26 cellular contexts compared by ENCODE assay signal in genomic region chr22:19674129-19674928, GRCh38. TPM values are rescaled to one million over a fixed set of nuclear protein-coding genes. Genes with fewer than 3 reads are reported as not detected.
DNase-seq lines count a peak whose midpoint lies in the region; TF ChIP-seq lines count a peak whose summit lies in the region.
"Had no signal": no experiment of that assay in that cellular context is flagged by ENCODE, and none has a peak within 500 bp of the region (broad histone marks: within the 10 kb centered on the region; RNA-seq: fewer than 3 reads in every experiment).

No MANE protein-coding gene starts in this region.

- intact Hi-C loops in tibial artery (cut with DNase I; ENCODE audit: low total_unique reads): no loop called here
- intact Hi-C loops in adrenal gland (cut with DNase I): no loop called here

- H3K4me3 ChIP-seq in fibroblast of mammary gland (ENCODE audit: control insufficient read depth, low read depth, low read length): no peak overlapping the region
- no peak overlapping the region for H3K4me3 ChIP-seq in thymus (ENCODE audit: low read length)
- H3K4me3 ChIP-seq in tibial artery: no peak overlapping the region
- H3K4me3 ChIP-seq in adrenal gland: no peak overlapping the region
- H3K4me3 ChIP-seq: A549, cardiac muscle cell, left ventricle myocardium inferior, thyroid gland had no signal

- POLR2A ChIA-PET in HEK293T (lab: Yijun Ruan, JAX): no interaction called here

- 88% methylated on average over 11 of the region's 11 CpGs for WGBS in thymus
- WGBS in adrenal gland, 4 donors: 71 to 80% (median 76%) methylated on average over 10 to 11 of the region's 11 CpGs

- H3K27me3 ChIP-seq in thymus (ENCODE audit: control insufficient read depth, insufficient read depth): no peaks in the 10 kb centered on the region
- H3K27me3 ChIP-seq in tibial artery: no peaks in the 10 kb centered on the region
- no peaks in the 10 kb centered on the region for H3K27me3 ChIP-seq in adrenal gland
- H3K27me3 ChIP-seq: cardiac muscle cell, thyroid gland had no signal

- DNase-seq in activated CD8-positive, alpha-beta memory T cell treated with anti-CD3 and anti-CD28 coated beads for 24 hours: peak; percentile 15
- no peak for DNase-seq in activated CD8-positive, alpha-beta memory T cell treated with anti-CD3 and anti-CD28 coated beads, Interleukin-2, amount 50 U/mL, for 4 hours
- DNase-seq in NCI-H446 (lab: John Stamatoyannopoulos, UW) (peak; percentile 86 to 93), fibroblast of mammary gland (ENCODE audit: low read depth) (peak; percentile 21), tibial artery (no peak), HEK293T (ENCODE audit: extremely low spot score) (no peak), adrenal gland (no peak)
- DNase-seq: activated B cell treated with CpG ODN at 0.5 μM for 24 hours; activated CD4-positive, alpha-beta memory T cell treated with anti-CD3 and anti-CD28 coated beads for 36 hours; activated effector memory CD4-positive, alpha-beta T cell treated with Interleukin-2 at 50 U/mL for 16 hours; AML-193; aorta; CD4-positive, alpha-beta memory T cell; dermis blood vessel endothelial cell; DMS153; islet precursor cell; left ventricle myocardium inferior; naive thymus-derived CD4-positive, alpha-beta T cell; NCI-H2171; nucleus accumbens; stimulated activated naive CD8-positive, alpha-beta T cell treated with anti-CD3 and anti-CD28 coated beads, Interleukin-15, amount 100 ng/mL, for 72 hours; thyroid gland had no signal

- H3K9me3 ChIP-seq in thymus (ENCODE audit: control insufficient read depth): no peaks in the 10 kb centered on the region
- peaks cover 0 to 3% (median 0%) of the 10 kb centered on the region in 3 donors for H3K9me3 ChIP-seq in tibial artery
- no peaks in the 10 kb centered on the region for H3K9me3 ChIP-seq in adrenal gland (replicated peaks in 1 of 3)
- H3K9me3 ChIP-seq: A549, thyroid gland had no signal

- CTCF ChIA-PET in HEK293T (lab: Yijun Ruan, JAX): interaction anchor here (1.3 kb wide), 1 partner anchor 49 kb away, joined by 3 read pairs; the partner anchor contains the start of gene GP1BB

- H3K27ac ChIP-seq in thymus (ENCODE audit: low read depth) (peak overlapping the region; percentile 43), tibial artery (no peak overlapping the region), adrenal gland (no peak overlapping the region)
- H3K27ac ChIP-seq: A549, cardiac muscle cell, left ventricle myocardium inferior, thyroid gland had no signal

- no peak for TF ChIP-seq POLR2A in adrenal gland (IDR thresholded peaks at IDR 0.05)

- TF ChIP-seq CTCF in fibroblast of mammary gland (conservative IDR thresholded peaks at IDR 0.05; ENCODE audit: control insufficient read depth, insufficient read depth, low read depth, low read length): no peak
- no peak for TF ChIP-seq CTCF in tibial artery (IDR thresholded peaks at IDR 0.05)
- TF ChIP-seq CTCF in adrenal gland (IDR thresholded peaks at IDR 0.05): no peak

- H3K36me3 ChIP-seq in thymus (ENCODE audit: control insufficient read depth, insufficient read depth) (no peaks in the 10 kb centered on the region), tibial artery (no peaks in the 10 kb centered on the region), adrenal gland (replicated peaks in 1 of 2) (no peaks in the 10 kb centered on the region)
- H3K36me3 ChIP-seq: cardiac muscle cell, left ventricle myocardium inferior, thyroid gland had no signal

- H3K4me1 ChIP-seq in thymus (ENCODE audit: control insufficient read depth, insufficient read depth, low read length) (no peaks in the 10 kb centered on the region), tibial artery (no peaks in the 10 kb centered on the region), adrenal gland (replicated peaks in 1 of 2) (no peaks in the 10 kb centered on the region)
- H3K4me1 ChIP-seq: A549, thyroid gland had no signal

TF ChIP-seq in HEK293T, 16 proteins besides CTCF, POLR2A, EP300 and RAD21:
- no peak for TF ChIP-seq BHLHE40 (IDR thresholded peaks at IDR 0.05; ENCODE audit: borderline replicate concordance)
- no peak for TF ChIP-seq ELF4 (IDR thresholded peaks at IDR 0.05)
- no peak for TF ChIP-seq SUZ12 (IDR thresholded peaks at IDR 0.05)
- no peak for TF ChIP-seq PKNOX1 (IDR thresholded peaks at IDR 0.05)
- no peak for TF ChIP-seq NFRKB (IDR thresholded peaks at IDR 0.05)
- no peak for TF ChIP-seq HDGF (IDR thresholded peaks at IDR 0.05; ENCODE audit: borderline replicate concordance)
- TF ChIP-seq FOXM1 (IDR thresholded peaks at IDR 0.05; ENCODE audit: borderline replicate concordance): no peak
TF ChIP-seq in HEK293T: peak in this region for 0.

RNA-seq across cellular contexts. Expression of gene SEPTIN5, which starts 40.0 kb away (rescaled TPM):
- 22.2 TPM for polyA plus RNA-seq in thymus
- total RNA-seq in adrenal gland: 10 to 100 TPM in 5 of 8 donors, 1 to 10 TPM in 3; 3.7 to 67.7 (median 12.4) TPM
- 10 to 100 TPM; 10.7 to 73.4 (median 18.8) TPM for polyA plus RNA-seq in adrenal gland
- total RNA-seq: activated B cell treated with CpG ODN at 0.5 μM for 24 hours; CD4-positive, alpha-beta memory T cell had no signal
- polyA plus RNA-seq: CD4-positive, alpha-beta memory T cell had no signal

RNA-seq across cellular contexts. Expression of gene GP1BB, which starts 49.0 kb away (rescaled TPM):
- polyA plus RNA-seq in thymus: 9.6 TPM
- total RNA-seq in adrenal gland: 1 to 10 TPM in 6 of 8 donors, under 1 TPM in 1, not detected in 1; 0.42 to 6.6 (median 4.1) TPM
- 10 to 100 TPM in 2 of 3 donors, not detected in 1; 12.4 to 29.8 TPM for polyA plus RNA-seq in adrenal gland
- total RNA-seq: activated B cell treated with CpG ODN at 0.5 μM for 24 hours; activated CD4-positive, alpha-beta memory T cell treated with anti-CD3 and anti-CD28 coated beads for 36 hours; CD4-positive, alpha-beta memory T cell; H1; left ventricle myocardium inferior had no signal
- polyA plus RNA-seq: CD4-positive, alpha-beta memory T cell; naive thymus-derived CD4-positive, alpha-beta T cell had no signal

Comparison
In these comparisons a context has a peak if more than half of its experiments do, and no peak if none do; other contexts are left out.
1. DNase-seq: peak in activated CD8-positive, alpha-beta memory T cell treated with anti-CD3 and anti-CD28 coated beads for 24 hours (single experiment), NCI-H446 (2 of 2) and fibroblast of mammary gland (single experiment); none in activated CD8-positive, alpha-beta memory T cell treated with anti-CD3 and anti-CD28 coated beads, Interleukin-2, amount 50 U/mL, for 4 hours (single experiment), tibial artery (0 of 2), HEK293T (single experiment) and adrenal gland (0 of 7).